ENCODE assay signal across 19 cellular contexts in the genomic region with DNA sequence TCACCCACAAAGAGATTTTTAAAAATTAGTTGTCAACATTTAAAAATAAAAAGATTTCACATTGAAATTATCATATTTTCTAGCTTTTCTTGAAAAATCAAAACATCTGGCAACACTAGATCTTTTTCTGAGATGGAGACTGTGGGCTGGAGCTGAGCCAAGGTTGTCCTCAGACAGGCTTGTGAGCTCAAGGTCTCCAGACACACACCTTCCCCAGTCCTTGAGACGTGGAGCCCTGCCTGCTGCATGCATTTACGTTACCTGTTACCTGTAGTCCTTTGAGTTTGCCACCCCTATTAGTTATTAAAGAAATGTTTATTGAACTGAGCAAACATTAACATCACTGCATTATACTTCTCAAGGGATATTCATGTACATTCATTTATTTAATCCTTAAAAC.
"Had no signal": no experiment of that assay in that cellular context is flagged by ENCODE, and none has a peak within 500 bp of the region (broad histone marks: within the 10 kb centered on the region; RNA-seq: fewer than 3 reads in every experiment).

No MANE protein-coding gene starts in this region.

- ATAC-seq: activated T-helper 17 cell treated with anti-CD3 and anti-CD28 coated beads, Interleukin-2, amount 50 U/mL, for 72 hours; foreskin keratinocyte; right lobe of liver; WTC11 had no signal

- H3K36me3 ChIP-seq: adrenal gland, right lobe of liver, suprapubic skin, uterus had no signal

- H3K9me3 ChIP-seq: adrenal gland, right lobe of liver, suprapubic skin, uterus had no signal

- H3K27ac ChIP-seq: adrenal gland, foreskin keratinocyte, right lobe of liver, skin epidermis, suprapubic skin, uterus had no signal

- H3K4me1 ChIP-seq: adrenal gland, foreskin keratinocyte, right lobe of liver, suprapubic skin, uterus had no signal

- H3K27me3 ChIP-seq: adrenal gland, foreskin keratinocyte, right lobe of liver, suprapubic skin, uterus had no signal

- H3K4me3 ChIP-seq: adrenal gland, right lobe of liver, skin epidermis, suprapubic skin, uterus had no signal

- DNase-seq: activated CD4-positive, alpha-beta T cell treated with anti-CD3 and anti-CD28 coated beads, Interleukin-2, amount 50 U/mL, for 4 hours; activated CD8-positive, alpha-beta memory T cell treated with anti-CD3 and anti-CD28 coated beads for 24 hours; activated CD8-positive, alpha-beta memory T cell treated with anti-CD3 and anti-CD28 coated beads, Interleukin-2, amount 50 U/mL, for 4 hours; activated naive CD4-positive, alpha-beta T cell; activated T-cell treated with anti-CD3 and anti-CD28 coated beads, Interleukin-2, amount 50 U/mL, for 24 hours; foreskin keratinocyte; immature natural killer cell; nucleus accumbens; posterior cingulate gyrus; right lobe of liver; stimulated activated CD4-positive, alpha-beta T cell treated with anti-CD3 and anti-CD28 coated beads, Interleukin-1b, Interleukin-23, amount 100 ng/mL, for 48 hours; T-helper 9 cell; trophoblast cell; uterus had no signal
